ENCODE assay signal across 8 cellular contexts in the genomic region with DNA sequence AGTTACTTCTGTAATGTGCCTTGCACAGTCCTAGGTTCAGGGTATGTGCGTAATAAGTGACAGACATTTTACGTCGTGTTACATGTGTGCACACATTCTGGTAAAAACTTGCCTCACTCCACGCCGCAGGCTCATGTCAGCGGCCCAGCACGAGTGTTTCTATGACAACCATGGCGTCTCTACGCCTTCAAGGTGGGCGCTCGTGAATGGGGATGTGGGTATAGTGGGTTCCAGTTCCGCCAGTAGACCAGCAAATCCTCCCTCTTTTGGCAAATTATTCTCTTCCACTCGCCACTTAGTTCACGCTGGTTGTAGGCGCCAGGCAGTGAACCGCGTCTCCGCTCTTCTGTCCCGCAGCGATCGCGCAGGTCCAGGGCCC. TPM values are rescaled to one million over a fixed set of nuclear protein-coding genes. Genes with fewer than 3 reads are reported as not detected.
A peak's percentile ranks its signal among the peaks of the same experiment; 100 is the strongest.
DNase-seq lines count a peak whose midpoint lies in the region; ATAC-seq and TF ChIP-seq lines count a peak whose summit lies in the region.

No MANE protein-coding gene starts in this region.

- no peaks in the 10 kb centered on the region for H3K27me3 ChIP-seq in brain microvascular endothelial cell (replicated peaks)
- no peaks in the 10 kb centered on the region for H3K27me3 ChIP-seq in liver (ENCODE audit: control insufficient read depth in 4 of 4, insufficient read depth in 4 of 4, low read length in 3 of 4)
- no peaks in the 10 kb centered on the region for H3K27me3 ChIP-seq in tibial artery

- TF ChIP-seq CTCF in brain microvascular endothelial cell (IDR thresholded peaks at IDR 0.05; ENCODE audit: low read depth, low read length, missing control alignments) (no peak), liver (IDR thresholded peaks at IDR 0.05; ENCODE audit: low read depth, low read length, missing input control) (no peak), tibial artery (IDR thresholded peaks at IDR 0.05) (no peak)

- no peak for DNase-seq in brain microvascular endothelial cell
- DNase-seq in tibial artery: no peak
- no peak for DNase-seq in ecto neural progenitor cell (ENCODE audit: low spot score)
- DNase-seq in globus pallidus (ENCODE audit: low spot score): no peak

- H3K4me1 ChIP-seq in liver (ENCODE audit: control insufficient read depth in 4 of 4, insufficient read depth in 4 of 4, low read length in 3 of 4) (peaks cover 2 to 25% (median 10%) of the 10 kb centered on the region in 4 donors), tibial artery (peaks cover 0 to 25% (median 14%) of the 10 kb centered on the region in 4 donors)

- intact Hi-C loops in tibial artery (cut with DNase I; ENCODE audit: low total_unique reads): no loop called here

- H3K27me3 Mint-ChIP-seq in IgD-negative memory B cell: peaks cover 4% of the 10 kb centered on the region

- H3K27ac ChIP-seq in brain microvascular endothelial cell (no peak overlapping the region), liver (ENCODE audit: low read depth in 1 of 2, low read length in 2 of 2) (peak overlapping the region; percentile 69 to 86), tibial artery (peak overlapping the region in 1 of 2 donors; percentile 12)

- in situ Hi-C loops in brain microvascular endothelial cell (cut with HindIII; ENCODE audit: low pct_ligation_motif_present, low sequenced_read_pairs): no loop called here

- H3K9me3 ChIP-seq in liver (ENCODE audit: control insufficient read depth in 4 of 4, low read length in 3 of 4) (no peaks in the 10 kb centered on the region), tibial artery (no peaks in the 10 kb centered on the region)

- H3K27ac Mint-ChIP-seq in IgD-negative memory B cell: peak overlapping the region; percentile 66 to 93 (median 67)

- H3K36me3 ChIP-seq in brain microvascular endothelial cell (replicated peaks) (no peaks in the 10 kb centered on the region), liver (ENCODE audit: control insufficient read depth in 4 of 4, insufficient read depth in 3 of 4, low read depth in 1 of 4, low read length in 3 of 4) (no peaks in the 10 kb centered on the region), tibial artery (no peaks in the 10 kb centered on the region)

- ATAC-seq in GM18909 (IDR thresholded peaks at IDR 0.05; ENCODE audit: poor library complexity, unreplicated experiment) (peak; percentile 54), HG03565 (IDR thresholded peaks at IDR 0.05; ENCODE audit: unreplicated experiment) (no peak)

- H3K4me3 ChIP-seq in brain microvascular endothelial cell (ENCODE audit: low read depth, low read length): peak overlapping the region; percentile 56
- peak overlapping the region; percentile 43 to 68 (median 65) for H3K4me3 ChIP-seq in liver (ENCODE audit: low read depth in 1 of 3, low read length in 3 of 3)
- H3K4me3 ChIP-seq in tibial artery: peak overlapping the region; percentile 46 to 59

- peaks cover 18 to 24% (median 22%) of the 10 kb centered on the region in 3 donors for H3K4me1 Mint-ChIP-seq in IgD-negative memory B cell

- H3K9me3 Mint-ChIP-seq in IgD-negative memory B cell: no peaks in the 10 kb centered on the region

- peak overlapping the region; percentile 44 to 47 for H3K9ac ChIP-seq in liver (ENCODE audit: low read depth in 1 of 2, low read length in 2 of 2)

- no peaks in the 10 kb centered on the region for H3K36me3 Mint-ChIP-seq in IgD-negative memory B cell

- 10% methylated on average over 22 of the region's 22 CpGs for WGBS in liver

- H3K4me3 Mint-ChIP-seq in IgD-negative memory B cell: peak overlapping the region; percentile 89 to 91 (median 90)

- no peak for TF ChIP-seq RAD21 in liver (IDR thresholded peaks at IDR 0.05)

TF ChIP-seq in liver, 16 proteins besides CTCF, POLR2A, EP300 and RAD21:
- TF ChIP-seq FOXA1 (IDR thresholded peaks at IDR 0.05) (no peak), YY1 (IDR thresholded peaks at IDR 0.05) (peak; percentile 72)

RNA-seq across cellular contexts. Expression of a gene that starts 40.3 kb away (rescaled TPM):
- 1.8 TPM for polyA plus RNA-seq in IgD-negative memory B cell
- 1 to 10 TPM; 2.9 to 3.3 TPM for total RNA-seq in liver
- polyA plus RNA-seq in liver: 1 to 10 TPM; 2.3 to 5.3 TPM

RNA-seq across cellular contexts. Expression of a gene that starts 53.8 kb away (rescaled TPM):
- 131 TPM for polyA plus RNA-seq in IgD-negative memory B cell
- 10 to 100 TPM in 1 of 2 donors, 1 to 10 TPM in 1; 8.9 to 13.5 TPM for total RNA-seq in liver
- polyA plus RNA-seq in liver: 1 to 10 TPM; 7.9 to 8.8 TPM

RNA-seq across cellular contexts. Expression of a gene that starts 58.0 kb away (rescaled TPM):
- 19.7 TPM for polyA plus RNA-seq in IgD-negative memory B cell
- total RNA-seq in liver: 1 to 10 TPM; 7.4 to 7.6 TPM
- polyA plus RNA-seq in liver: 1 to 10 TPM; 5.3 to 5.8 TPM

Comparison
In these comparisons a context has a peak if more than half of its experiments do, and no peak if none do; other contexts are left out.
1. RNA of a gene that starts 53.8 kb away (polyA plus RNA-seq): 131 TPM in IgD-negative memory B cell (single experiment); 7.9 to 8.8 TPM in liver; every median in the first group is over 10 times any median in the second.
2. Peak in every context shown above with its lines, with median percentiles within 50 percentile points of each other: H3K4me3 ChIP-seq.